1 cellular context compared by ENCODE assay signal in genomic region chr2:158788951-158789350, GRCh38.
TF ChIP-seq lines count a peak whose summit lies in the region.

No MANE protein-coding gene starts in this region.

TF ChIP-seq in GM23338, 12 proteins besides CTCF, POLR2A, EP300 and RAD21 (continued from another document):
- no peak for TF ChIP-seq ZNF462 (CRISPR knock-in tag; IDR thresholded peaks at IDR 0.05)
- no peak for TF ChIP-seq ZNF331 (CRISPR knock-in tag; IDR thresholded peaks at IDR 0.05; ENCODE audit: low read depth)
- TF ChIP-seq EZH2phosphoT487 (IDR thresholded peaks at IDR 0.05; ENCODE audit: unreplicated experiment), result no peak
- TF ChIP-seq ZNF114 (CRISPR knock-in tag; IDR thresholded peaks at IDR 0.05), result no peak
- no peak for TF ChIP-seq CREB1 (CRISPR knock-in tag; IDR thresholded peaks at IDR 0.05; ENCODE audit: low read depth)
- no peak for TF ChIP-seq POLR2AphosphoS5 (IDR thresholded peaks at IDR 0.05; ENCODE audit: low read depth)
- TF ChIP-seq EZH2 (IDR thresholded peaks at IDR 0.05; ENCODE audit: low read depth, unreplicated experiment), result no peak
TF ChIP-seq in GM23338: peak in this region for 0.
